Comparison of ENCODE assay signal across 19 cellular contexts in the genomic region with DNA sequence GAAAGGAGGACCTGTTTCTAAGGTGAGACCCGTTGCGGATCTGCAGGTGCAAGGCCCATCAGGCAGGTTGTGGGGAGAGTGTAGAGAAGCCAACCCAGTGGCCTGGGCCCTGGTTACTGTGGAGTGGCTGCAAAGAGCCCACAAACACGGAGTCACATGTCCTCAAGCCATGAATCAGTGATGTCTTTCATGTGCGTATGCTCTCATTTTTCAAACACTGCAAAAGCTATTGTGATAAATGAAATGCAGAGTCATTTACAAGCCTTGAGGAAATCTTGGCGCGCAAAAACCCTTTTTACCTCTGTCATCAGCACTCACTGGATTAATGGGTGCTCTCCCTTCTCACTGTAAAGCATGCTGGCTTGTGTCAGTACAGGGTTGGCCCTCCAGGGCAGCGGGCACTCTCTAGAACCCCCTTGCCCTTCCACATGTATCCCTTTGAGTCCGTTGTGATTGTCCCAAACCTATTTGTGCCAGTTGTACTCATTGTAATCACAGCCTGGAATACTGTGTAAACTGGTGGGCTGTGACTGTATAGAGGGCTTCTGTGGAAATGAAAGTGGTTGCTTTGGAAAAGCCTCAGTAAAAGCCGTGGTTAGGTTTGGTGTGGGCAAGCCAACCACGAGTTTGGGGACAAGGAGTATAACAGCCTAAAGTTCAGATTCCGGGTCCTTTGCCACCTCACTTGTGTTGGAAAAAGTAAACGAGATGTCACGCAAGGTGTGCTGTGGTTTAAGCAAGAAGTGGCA. TPM values are rescaled to one million over a fixed set of nuclear protein-coding genes. Genes with fewer than 3 reads are reported as not detected.
DNase-seq lines count a peak whose midpoint lies in the region; ATAC-seq and TF ChIP-seq lines count a peak whose summit lies in the region.
"Had no signal": no experiment of that assay in that cellular context is flagged by ENCODE, and none has a peak within 500 bp of the region (broad histone marks: within the 10 kb centered on the region; RNA-seq: fewer than 3 reads in every experiment).

No MANE protein-coding gene starts in this region.

- H3K9me3 Mint-ChIP-seq in stimulated activated naive CD8-positive, alpha-beta T cell treated with anti-CD3 and anti-CD28 coated beads, Interleukin-15, amount 100 ng/mL, for 72 hours = no peaks in the 10 kb centered on the region
- H3K9me3 Mint-ChIP-seq in neural progenitor cell = peaks cover 6% of the 10 kb centered on the region
- H3K9me3 Mint-ChIP-seq: CD4-positive, alpha-beta T cell; GM23338; HFFc6; naive B cell had no signal

- H3K4me1 Mint-ChIP-seq in stimulated activated naive CD8-positive, alpha-beta T cell treated with anti-CD3 and anti-CD28 coated beads, Interleukin-15, amount 100 ng/mL, for 72 hours = peaks cover 10% of the 10 kb centered on the region
- peaks cover 17% of the 10 kb centered on the region for H3K4me1 Mint-ChIP-seq in neural progenitor cell

- H3K27me3 ChIP-seq in neural progenitor cell = no peaks in the 10 kb centered on the region
- H3K27me3 ChIP-seq: Peyer's patch had no signal

- peaks cover 61% of the 10 kb centered on the region for H4K20me1 ChIP-seq in neural progenitor cell (ENCODE audit: low read depth)

- H3K4me3 Mint-ChIP-seq in stimulated activated naive CD8-positive, alpha-beta T cell treated with anti-CD3 and anti-CD28 coated beads, Interleukin-15, amount 100 ng/mL, for 72 hours = no peak overlapping the region
- no peak overlapping the region for H3K4me3 Mint-ChIP-seq in neural progenitor cell
- H3K4me3 Mint-ChIP-seq: CD4-positive, alpha-beta T cell; GM23338; HFFc6 had no signal

- H3K27ac Mint-ChIP-seq in stimulated activated naive CD8-positive, alpha-beta T cell treated with anti-CD3 and anti-CD28 coated beads, Interleukin-15, amount 100 ng/mL, for 72 hours = no peak overlapping the region
- H3K27ac Mint-ChIP-seq in neural progenitor cell = peak overlapping the region; percentile 37
- H3K27ac Mint-ChIP-seq: CD4-positive, alpha-beta T cell; GM23338; HFFc6 had no signal

- DNase-seq in stimulated activated naive CD8-positive, alpha-beta T cell treated with anti-CD3 and anti-CD28 coated beads, Interleukin-15, Interleukin-2, amounts not matched to agents 100 U/mL and 50 U/mL, for 24 hours = peak; percentile 20
- DNase-seq in stimulated activated naive CD8-positive, alpha-beta T cell treated with anti-CD3 and anti-CD28 coated beads, Interleukin-15, amount 100 ng/mL, for 72 hours = no peak
- DNase-seq in neural progenitor cell (ENCODE audit: low spot score) (no peak), NCI-H69 (lab: John Stamatoyannopoulos, UW) (no peak), OCI-M2 (lab: John Stamatoyannopoulos, UW; ENCODE audit: unreplicated experiment) (no peak), EL (no peak)
- DNase-seq: activated CD4-positive, alpha-beta T cell treated with anti-CD3 and anti-CD28 coated beads, Interleukin-2, amount 50 U/mL, for 4 hours; activated effector memory CD4-positive, alpha-beta T cell treated with anti-CD3 and anti-CD28 coated beads, Interleukin-2, amount 50 U/mL, for 16 hours; CD4-positive, alpha-beta T cell; HFFc6; Karpas-422; left ventricle myocardium superior; naive B cell; NCI-H1417 treated with DMSO at 0.1 percent for 48 hours; Peyer's patch; SHP77 treated with DMSO at 0.1 percent for 48 hours; trophoblast cell had no signal

- H3K27ac ChIP-seq in angular gyrus (ENCODE audit: low read depth, low read length) (peak overlapping the region; percentile 62), neural progenitor cell (no peak overlapping the region)
- H3K27ac ChIP-seq: Peyer's patch had no signal

- H3K79me2 ChIP-seq in neural progenitor cell (ENCODE audit: low read depth) = no peaks in the 10 kb centered on the region

- peaks cover 21% of the 10 kb centered on the region for H3K36me3 Mint-ChIP-seq in neural progenitor cell
- H3K36me3 Mint-ChIP-seq: naive B cell had no signal

- peaks cover 4% of the 10 kb centered on the region for H3F3A ChIP-seq in neural progenitor cell (ENCODE audit: low read depth)

- H3K36me3 ChIP-seq in neural progenitor cell = no peaks in the 10 kb centered on the region
- H3K36me3 ChIP-seq: Peyer's patch had no signal

- no peak overlapping the region for H3K4me3 ChIP-seq in neural progenitor cell
- H3K4me3 ChIP-seq: GM23338, Peyer's patch had no signal

- peak; percentile 44 for ATAC-seq in stimulated activated naive CD8-positive, alpha-beta T cell treated with anti-CD3 and anti-CD28 coated beads, Interleukin-15, Interleukin-2, amounts not matched to agents 100 U/mL and 50 U/mL, for 24 hours
- ATAC-seq in stimulated activated naive CD8-positive, alpha-beta T cell treated with anti-CD3 and anti-CD28 coated beads, Interleukin-15, amount 100 ng/mL, for 72 hours = no peak
- ATAC-seq: GM23338, left ventricle myocardium superior had no signal

- peaks cover 5% of the 10 kb centered on the region for H3K4me1 ChIP-seq in neural progenitor cell
- H3K4me1 ChIP-seq: Peyer's patch had no signal

- no peak overlapping the region for H2AFZ ChIP-seq in neural progenitor cell (replicated peaks)
- H2AFZ ChIP-seq: GM23338 had no signal

- TF ChIP-seq CTCF in neural progenitor cell (IDR thresholded peaks at IDR 0.05) = no peak

- peaks cover 41% of the 10 kb centered on the region for H3K27me3 Mint-ChIP-seq in stimulated activated naive CD8-positive, alpha-beta T cell treated with anti-CD3 and anti-CD28 coated beads, Interleukin-15, amount 100 ng/mL, for 72 hours
- peaks cover 8% of the 10 kb centered on the region for H3K27me3 Mint-ChIP-seq in neural progenitor cell (ENCODE audit: insufficient read depth, low read depth)

- H3K9ac ChIP-seq in neural progenitor cell = no peak overlapping the region

- H3K9me3 ChIP-seq in neural progenitor cell (ENCODE audit: low read depth) = no peaks in the 10 kb centered on the region
- H3K9me3 ChIP-seq: Peyer's patch had no signal

- H3K4me2 ChIP-seq in neural progenitor cell = no peak overlapping the region
- H3K4me2 ChIP-seq: GM23338 had no signal

RNA-seq across cellular contexts. Expression of a gene that starts 10.4 kb away (rescaled TPM):
- total RNA-seq in neural progenitor cell (ENCODE audit: low replicate concordance) = 16.5 and 31.3 TPM in 2 replicates
